ENCODE assay signal across 17 cellular contexts in genomic region chr6:39144804-39145203, GRCh38. TPM values are rescaled to one million over a fixed set of nuclear protein-coding genes. Genes with fewer than 3 reads are reported as not detected.
DNase-seq lines count a peak whose midpoint lies in the region; ATAC-seq and TF ChIP-seq lines count a peak whose summit lies in the region.
"Had no signal": no experiment of that assay in that cellular context is flagged by ENCODE, and none has a peak within 500 bp of the region (broad histone marks: within the 10 kb centered on the region; RNA-seq: fewer than 3 reads in every experiment).

No MANE protein-coding gene starts in this region.

- H3K4me1 ChIP-seq in parathyroid adenoma = no peaks in the 10 kb centered on the region
- H3K4me1 ChIP-seq: BLaER1, HAP-1 had no signal

- peaks cover 9% of the 10 kb centered on the region for H3K9me3 Mint-ChIP-seq in activated naive CD8-positive, alpha-beta T cell treated with anti-CD3 and anti-CD28 coated beads, Interleukin-2, amount 50 U/mL, for 24 hours
- no peaks in the 10 kb centered on the region for H3K9me3 Mint-ChIP-seq in activated naive CD8-positive, alpha-beta T cell treated with anti-CD3 and anti-CD28 coated beads for 36 hours
- peaks cover 9% of the 10 kb centered on the region for H3K9me3 Mint-ChIP-seq in stimulated activated naive CD8-positive, alpha-beta T cell treated with anti-CD3 and anti-CD28 coated beads, Interleukin-15, Interleukin-2, amounts not matched to agents 100 ng/mL and 50 ng/mL, for 24 hours

- no peak overlapping the region for H3K9ac ChIP-seq in parathyroid adenoma
- H3K9ac ChIP-seq: BLaER1, GM23248 had no signal

- no peak for DNase-seq in activated naive CD8-positive, alpha-beta T cell treated with anti-CD3 and anti-CD28 coated beads, Interleukin-2, amount 50 U/mL, for 24 hours
- no peak for DNase-seq in activated naive CD8-positive, alpha-beta T cell treated with anti-CD3 and anti-CD28 coated beads for 36 hours
- DNase-seq in stimulated activated naive CD8-positive, alpha-beta T cell treated with anti-CD3 and anti-CD28 coated beads, Interleukin-15, Interleukin-2, amounts not matched to agents 100 U/mL and 50 U/mL, for 24 hours = no peak
- DNase-seq in HT-29 (ENCODE audit: low spot score) = no peak
- DNase-seq: 8988T; CD4-positive, alpha-beta memory T cell; DMS153; DMS79; GDM1; GM23248 had no signal

- no peak overlapping the region for H3K4me3 ChIP-seq in parathyroid adenoma (ENCODE audit: low read depth, low read length)
- H3K4me3 ChIP-seq: BLaER1, GM23248, HAP-1 had no signal

- H3K27me3 ChIP-seq in parathyroid adenoma (ENCODE audit: control insufficient read depth, insufficient read depth, low read length) = no peaks in the 10 kb centered on the region
- H3K27me3 ChIP-seq: BLaER1 had no signal

- ATAC-seq in activated naive CD8-positive, alpha-beta T cell treated with anti-CD3 and anti-CD28 coated beads, Interleukin-2, amount 50 U/mL, for 24 hours = no peak
- ATAC-seq in stimulated activated naive CD8-positive, alpha-beta T cell treated with anti-CD3 and anti-CD28 coated beads, Interleukin-15, Interleukin-2, amounts not matched to agents 100 U/mL and 50 U/mL, for 24 hours = no peak
- ATAC-seq in HG02938 (IDR thresholded peaks at IDR 0.05; ENCODE audit: unreplicated experiment) = no peak

- H3K9me3 ChIP-seq in parathyroid adenoma (ENCODE audit: control insufficient read depth, low read length) = no peaks in the 10 kb centered on the region
- H3K9me3 ChIP-seq: HAP-1 had no signal

- no peak overlapping the region for H3K4me2 ChIP-seq in parathyroid adenoma (ENCODE audit: low read length)
- H3K4me2 ChIP-seq: BLaER1 had no signal

- TF ChIP-seq CTCF in parathyroid adenoma (IDR thresholded peaks at IDR 0.05) = no peak

- H3K4me3 Mint-ChIP-seq in activated naive CD8-positive, alpha-beta T cell treated with anti-CD3 and anti-CD28 coated beads, Interleukin-2, amount 50 U/mL, for 24 hours = no peak overlapping the region
- H3K4me3 Mint-ChIP-seq in activated naive CD8-positive, alpha-beta T cell treated with anti-CD3 and anti-CD28 coated beads for 36 hours = no peak overlapping the region
- no peak overlapping the region for H3K4me3 Mint-ChIP-seq in stimulated activated naive CD8-positive, alpha-beta T cell treated with anti-CD3 and anti-CD28 coated beads, Interleukin-15, Interleukin-2, amounts not matched to agents 100 ng/mL and 50 ng/mL, for 24 hours
- H3K4me3 Mint-ChIP-seq: CD14-positive monocyte; CD4-positive, alpha-beta memory T cell had no signal

- H3K27me3 Mint-ChIP-seq in activated naive CD8-positive, alpha-beta T cell treated with anti-CD3 and anti-CD28 coated beads, Interleukin-2, amount 50 U/mL, for 24 hours = peaks cover 3% of the 10 kb centered on the region
- H3K27me3 Mint-ChIP-seq in activated naive CD8-positive, alpha-beta T cell treated with anti-CD3 and anti-CD28 coated beads for 36 hours = peaks cover 36% of the 10 kb centered on the region
- peaks cover 8% of the 10 kb centered on the region for H3K27me3 Mint-ChIP-seq in stimulated activated naive CD8-positive, alpha-beta T cell treated with anti-CD3 and anti-CD28 coated beads, Interleukin-15, Interleukin-2, amounts not matched to agents 100 ng/mL and 50 ng/mL, for 24 hours

- H3K27ac ChIP-seq in parathyroid adenoma = peak overlapping the region; percentile 65
- H3K27ac ChIP-seq: BLaER1, GM23248, HL-60 had no signal

- H2AFZ ChIP-seq in parathyroid adenoma = no peak overlapping the region
- H2AFZ ChIP-seq: GM23248 had no signal

- no peaks in the 10 kb centered on the region for H3K79me2 ChIP-seq in parathyroid adenoma

- peak overlapping the region; percentile 28 for H3K27ac Mint-ChIP-seq in activated naive CD8-positive, alpha-beta T cell treated with anti-CD3 and anti-CD28 coated beads, Interleukin-2, amount 50 U/mL, for 24 hours
- H3K27ac Mint-ChIP-seq in activated naive CD8-positive, alpha-beta T cell treated with anti-CD3 and anti-CD28 coated beads for 36 hours = no peak overlapping the region
- H3K27ac Mint-ChIP-seq in stimulated activated naive CD8-positive, alpha-beta T cell treated with anti-CD3 and anti-CD28 coated beads, Interleukin-15, Interleukin-2, amounts not matched to agents 100 ng/mL and 50 ng/mL, for 24 hours = peak overlapping the region; percentile 26
- H3K27ac Mint-ChIP-seq: CD4-positive, alpha-beta memory T cell had no signal

- H3K36me3 Mint-ChIP-seq in activated naive CD8-positive, alpha-beta T cell treated with anti-CD3 and anti-CD28 coated beads, Interleukin-2, amount 50 U/mL, for 24 hours (ENCODE audit: low read depth) = peaks cover 8% of the 10 kb centered on the region
- H3K36me3 Mint-ChIP-seq in activated naive CD8-positive, alpha-beta T cell treated with anti-CD3 and anti-CD28 coated beads for 36 hours = no peaks in the 10 kb centered on the region
- H3K36me3 Mint-ChIP-seq in stimulated activated naive CD8-positive, alpha-beta T cell treated with anti-CD3 and anti-CD28 coated beads, Interleukin-15, Interleukin-2, amounts not matched to agents 100 ng/mL and 50 ng/mL, for 24 hours (ENCODE audit: low read depth) = peaks cover 10% of the 10 kb centered on the region
- H3K36me3 Mint-ChIP-seq: CD14-positive monocyte; CD4-positive, alpha-beta memory T cell had no signal

- peaks cover 50% of the 10 kb centered on the region for H3K4me1 Mint-ChIP-seq in activated naive CD8-positive, alpha-beta T cell treated with anti-CD3 and anti-CD28 coated beads, Interleukin-2, amount 50 U/mL, for 24 hours
- H3K4me1 Mint-ChIP-seq in activated naive CD8-positive, alpha-beta T cell treated with anti-CD3 and anti-CD28 coated beads for 36 hours = peaks cover 10% of the 10 kb centered on the region
- peaks cover 44% of the 10 kb centered on the region for H3K4me1 Mint-ChIP-seq in stimulated activated naive CD8-positive, alpha-beta T cell treated with anti-CD3 and anti-CD28 coated beads, Interleukin-15, Interleukin-2, amounts not matched to agents 100 ng/mL and 50 ng/mL, for 24 hours (ENCODE audit: low read depth)
- H3K4me1 Mint-ChIP-seq: CD14-positive monocyte had no signal

- no peaks in the 10 kb centered on the region for H3K36me3 ChIP-seq in parathyroid adenoma (ENCODE audit: control insufficient read depth, insufficient read depth, low read length)
- H3K36me3 ChIP-seq: BLaER1, HAP-1 had no signal

RNA-seq across cellular contexts. Expression of gene SAYSD1, which starts 29.8 kb away (rescaled TPM):
- total RNA-seq in activated naive CD8-positive, alpha-beta T cell treated with anti-CD3 and anti-CD28 coated beads for 36 hours = 10 to 100 TPM; 11.3 TPM
- total RNA-seq in HT-29 (2014; rRNA removed; shearing (Covaris generic)) = 11.2 and 11.9 TPM in 2 replicates
